Comparison of ENCODE assay signal across 12 cellular contexts in genomic region chr7:135799881-135800280, GRCh38. TPM values are rescaled to one million over a fixed set of nuclear protein-coding genes. Genes with fewer than 3 reads are reported as not detected.
"Had no signal": no experiment of that assay in that cellular context is flagged by ENCODE, and none has a peak within 500 bp of the region (broad histone marks: within the 10 kb centered on the region; RNA-seq: fewer than 3 reads in every experiment).

No MANE protein-coding gene starts in this region.

- H3K4me3 ChIP-seq: thyroid gland had no signal

- ATAC-seq: activated CD8-positive, alpha-beta T cell treated with anti-CD3 and anti-CD28 coated beads, Interleukin-2, amount 10 ng/mL, durations not matched to agents 7 days and 5 days; natural killer cell treated with Interleukin-12 subunit alpha and Interleukin-12 subunit beta and Interleukin-15 and Interleukin-18, amount 100 ng/mL, for 72 hours; stimulated activated effector memory CD8-positive, alpha-beta T cell treated with anti-CD3 and anti-CD28 coated beads, Interleukin-12 subunit alpha, Interleukin-12 subunit beta, amount 100 ng/mL, for 72 hours had no signal

- DNase-seq: activated CD4-positive, alpha-beta T cell treated with anti-CD3 and anti-CD28 coated beads, Interleukin-2, amount 10 ng/mL, durations not matched to agents 24 days and 14 days; activated CD4-positive, CD25-positive, alpha-beta regulatory T cell; activated CD8-positive, alpha-beta memory T cell treated with anti-CD3 and anti-CD28 coated beads, Interleukin-2, amount 50 U/mL, for 4 hours; activated CD8-positive, alpha-beta T cell treated with anti-CD3 and anti-CD28 coated beads, Interleukin-2, amount 10 ng/mL, durations not matched to agents 7 days and 5 days; activated naive CD8-positive, alpha-beta T cell treated with anti-CD3 and anti-CD28 coated beads for 36 hours; effector memory CD4-positive, alpha-beta T cell; foreskin melanocyte; stimulated activated CD4-positive, alpha-beta T cell treated with anti-CD3 and anti-CD28 coated beads, Interleukin-12 subunit alpha, Interleukin-12 subunit beta, amount 100 ng/mL, for 4 hours; thyroid gland had no signal

- H3K27ac ChIP-seq: thyroid gland had no signal

- H3K36me3 ChIP-seq: thyroid gland had no signal

- H3K27me3 ChIP-seq: thyroid gland had no signal

- H3K9me3 ChIP-seq: thyroid gland had no signal

RNA-seq across cellular contexts. Expression of gene FAM180A, which starts 51.3 kb away (rescaled TPM):
- total RNA-seq: activated CD4-positive, alpha-beta T cell treated with anti-CD3 and anti-CD28 coated beads, Interleukin-2, amount 10 ng/mL, durations not matched to agents 24 days and 14 days; activated CD8-positive, alpha-beta T cell treated with anti-CD3 and anti-CD28 coated beads, Interleukin-2, amount 10 ng/mL, durations not matched to agents 7 days and 5 days; activated naive CD8-positive, alpha-beta T cell treated with anti-CD3 and anti-CD28 coated beads for 36 hours; natural killer cell treated with Interleukin-12 subunit alpha and Interleukin-12 subunit beta and Interleukin-15 and Interleukin-18, amount 100 ng/mL, for 72 hours; renal cortical epithelial cell had no signal
